8 cellular contexts compared by ENCODE assay signal in the genomic region with DNA sequence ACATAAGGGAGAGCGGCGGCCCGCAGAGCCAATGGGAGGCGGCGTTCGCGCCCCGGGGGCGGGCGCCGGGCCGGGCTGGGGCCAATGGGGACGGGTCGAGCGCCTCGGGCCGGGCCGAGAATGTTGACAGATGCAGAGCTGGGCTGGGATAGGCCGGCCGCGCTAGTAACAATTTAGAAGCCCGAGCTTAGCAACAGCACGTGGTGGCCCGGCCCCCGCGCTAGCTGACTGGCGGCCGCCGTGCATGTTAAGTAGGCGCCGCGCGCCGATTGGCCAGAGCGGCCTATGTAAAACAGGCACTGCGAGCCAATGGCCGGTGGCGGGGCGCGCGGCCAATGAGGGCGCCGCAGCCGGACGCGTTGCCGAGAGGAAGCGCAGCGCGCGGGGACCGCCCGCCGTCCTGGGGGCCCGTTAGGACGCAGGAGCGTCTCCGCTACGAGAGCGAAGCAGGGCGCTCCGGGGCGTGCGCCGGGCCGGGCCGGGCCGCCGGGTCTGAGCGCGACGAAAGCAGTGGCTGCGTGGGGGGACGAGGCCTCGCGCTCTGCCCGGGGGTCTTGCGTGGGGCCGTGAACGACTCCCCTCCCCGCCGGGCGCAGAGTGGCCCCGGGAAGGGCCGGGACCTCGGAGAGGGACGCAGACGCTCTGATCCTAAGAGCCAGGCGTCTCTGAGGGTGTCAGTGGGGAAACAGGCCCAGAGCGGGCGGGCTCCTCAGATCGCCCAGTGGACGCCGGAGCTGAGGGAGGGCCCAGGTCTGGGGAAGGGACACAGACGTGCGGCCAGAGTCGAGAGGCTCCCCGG. TPM values are rescaled to one million over a fixed set of nuclear protein-coding genes. Genes with fewer than 3 reads are reported as not detected.
DNase-seq lines count a peak whose midpoint lies in the region; ATAC-seq, FAIRE-seq and TF ChIP-seq lines count a peak whose summit lies in the region.

No MANE protein-coding gene starts in this region.

- POLR2A ChIA-PET in RWPE1 (lab: Yijun Ruan, JAX; ENCODE audit: low non-redundant PET), result interaction anchor here (0.6 to 1.5 kb wide), 3 partner anchors 14 to 99 kb away, joined by 4 read pairs; no protein-coding TSS in a partner anchor
- POLR2A ChIA-PET in naive thymus-derived CD8-positive, alpha-beta T cell (lab: Charles Lee), result interaction anchor here (0.9 to 3.1 kb wide), 21 partner anchors 9 to 581 kb away, joined by 3 to 40 read pairs (median 5); a partner anchor contains a TSS

- FAIRE-seq in H54 (lab: Jason Lieb, UNC), result no peak

- peak overlapping the region in 8 of 10 donors; percentile 41 to 95 (median 88) for H3K27ac Mint-ChIP-seq in naive thymus-derived CD8-positive, alpha-beta T cell
- peak overlapping the region; percentile 90 for H3K27ac Mint-ChIP-seq in stimulated activated naive B cell treated with anti-CD40 and anti-IgM and Interleukin-4, amounts not matched to agents 10 μg/mL and 1 μg/mL and 100 μg/mL, for 72 hours

- H3K27me3 Mint-ChIP-seq in naive thymus-derived CD8-positive, alpha-beta T cell, result no peaks in the 10 kb centered on the region
- no peaks in the 10 kb centered on the region for H3K27me3 Mint-ChIP-seq in stimulated activated naive B cell treated with anti-CD40 and anti-IgM and Interleukin-4, amounts not matched to agents 10 μg/mL and 1 μg/mL and 100 μg/mL, for 72 hours

- H3K4me3 Mint-ChIP-seq in naive thymus-derived CD8-positive, alpha-beta T cell, result peak overlapping the region; percentile 64 to 87 (median 74)
- peak overlapping the region; percentile 86 for H3K4me3 Mint-ChIP-seq in stimulated activated naive B cell treated with anti-CD40 and anti-IgM and Interleukin-4, amounts not matched to agents 10 μg/mL and 1 μg/mL and 100 μg/mL, for 72 hours

- no peak for TF ChIP-seq CTCF in RWPE1 (conservative IDR thresholded peaks at IDR 0.05; ENCODE audit: low read depth)

- peak; percentile 100 for DNase-seq in ELF-1 (ENCODE audit: low read depth, low spot score)
- peak; percentile 94 for DNase-seq in H54 (ENCODE audit: insufficient read length, low spot score)
- peak; percentile 98 for DNase-seq in LoVo (ENCODE audit: low spot score)
- DNase-seq in RWPE1 (ENCODE audit: low spot score), result peak; percentile 95
- DNase-seq in activated T-helper 9 cell treated with anti-CD3 and anti-CD28 coated beads, Interleukin-2, amount 50 U/mL, for 16 hours (ENCODE audit: low read depth), result peak; percentile 96
- DNase-seq in fibroblast of peridontal ligament (ENCODE audit: extremely low read depth), result peak; percentile 99
- peak; percentile 94 to 99 (median 97) for DNase-seq in naive thymus-derived CD8-positive, alpha-beta T cell
- DNase-seq in stimulated activated naive B cell treated with anti-CD40 and anti-IgM and Interleukin-4, amounts not matched to agents 10 μg/mL and 1 μg/mL and 100 μg/mL, for 72 hours, result peak; percentile 98

- no peaks in the 10 kb centered on the region for H3K9me3 Mint-ChIP-seq in naive thymus-derived CD8-positive, alpha-beta T cell
- H3K9me3 Mint-ChIP-seq in stimulated activated naive B cell treated with anti-CD40 and anti-IgM and Interleukin-4, amounts not matched to agents 10 μg/mL and 1 μg/mL and 100 μg/mL, for 72 hours, result no peaks in the 10 kb centered on the region

- H3K4me1 Mint-ChIP-seq in naive thymus-derived CD8-positive, alpha-beta T cell, result peaks cover 0 to 13% (median 4%) of the 10 kb centered on the region in 4 donors
- peaks cover 6 to 18% of the 10 kb centered on the region in 2 donors for H3K4me1 Mint-ChIP-seq in stimulated activated naive B cell treated with anti-CD40 and anti-IgM and Interleukin-4, amounts not matched to agents 10 μg/mL and 1 μg/mL and 100 μg/mL, for 72 hours

- CTCF ChIA-PET in RWPE1 (lab: Yijun Ruan, JAX), result no interaction called here

- H3K27ac ChIP-seq in RWPE1, result peak overlapping the region; percentile 91

- peak; percentile 89 to 90 for ATAC-seq in naive thymus-derived CD8-positive, alpha-beta T cell
- ATAC-seq in stimulated activated naive B cell treated with anti-CD40 and anti-IgM and Interleukin-4, amounts not matched to agents 10 μg/mL and 1 μg/mL and 100 μg/mL, for 72 hours (replicated peaks), result peak; percentile 91 to 93

- H3K36me3 Mint-ChIP-seq in naive thymus-derived CD8-positive, alpha-beta T cell, result no peaks in the 10 kb centered on the region
- H3K36me3 Mint-ChIP-seq in stimulated activated naive B cell treated with anti-CD40 and anti-IgM and Interleukin-4, amounts not matched to agents 10 μg/mL and 1 μg/mL and 100 μg/mL, for 72 hours, result no peaks in the 10 kb centered on the region

- TF ChIP-seq POLR2A in H54 (IDR thresholded peaks at IDR 0.05; ENCODE audit: low read depth, low read length), result peak; percentile 89

RNA-seq across cellular contexts. Expression of a gene that starts 0.4 kb away (rescaled TPM):
- total RNA-seq in naive thymus-derived CD8-positive, alpha-beta T cell, result 10 to 100 TPM; 41.9 to 44.2 TPM
- polyA plus RNA-seq in naive thymus-derived CD8-positive, alpha-beta T cell, result 10 to 100 TPM; 15.6 to 30.0 (median 20.5) TPM

RNA-seq across cellular contexts. Expression of a gene that starts 20.4 kb away (rescaled TPM):
- 10 to 100 TPM; 28.4 to 30.1 TPM for total RNA-seq in naive thymus-derived CD8-positive, alpha-beta T cell
- 10 to 100 TPM; 16.3 to 22.2 (median 18.8) TPM for polyA plus RNA-seq in naive thymus-derived CD8-positive, alpha-beta T cell

RNA-seq across cellular contexts. Expression of a gene that starts 20.4 kb away (rescaled TPM):
- 1 to 10 TPM; 2.9 to 3.8 TPM for total RNA-seq in naive thymus-derived CD8-positive, alpha-beta T cell
- polyA plus RNA-seq in naive thymus-derived CD8-positive, alpha-beta T cell, result under 1 TPM in 2 of 3 donors, not detected in 1; 0.44 to 0.55 TPM

Comparison
In these comparisons a context has a peak if more than half of its experiments do, and no peak if none do; other contexts are left out.
1. Peak in every context shown above with its lines: DNase-seq, ATAC-seq and H3K27ac ChIP-seq.